ENCODE assay signal across 17 cellular contexts in genomic region chr16:3656491-3657468, GRCh38. TPM values are rescaled to one million over a fixed set of nuclear protein-coding genes. Genes with fewer than 3 reads are reported as not detected.
DNase-seq lines count a peak whose midpoint lies in the region; ATAC-seq, FAIRE-seq and TF ChIP-seq lines count a peak whose summit lies in the region.
"Had no signal": no experiment of that assay in that cellular context is flagged by ENCODE, and none has a peak within 500 bp of the region (broad histone marks: within the 10 kb centered on the region; RNA-seq: fewer than 3 reads in every experiment).

No MANE protein-coding gene starts in this region.

- peaks cover 0 to 88% of the 10 kb centered on the region in 2 donors for H3K36me3 ChIP-seq in left lung
- H3K36me3 ChIP-seq: neural progenitor cell had no signal

- TF ChIP-seq POLR2A in erythroblast (IDR thresholded peaks at IDR 0.05; ENCODE audit: low read length) = no peak
- TF ChIP-seq POLR2A in GM12892 (IDR thresholded peaks at IDR 0.05; ENCODE audit: low read depth, low read length) = no peak

- FAIRE-seq in GM12892 (lab: Jason Lieb, UNC) = no peak
- FAIRE-seq: GM18507 had no signal

- H3K4me3 ChIP-seq in left lung = no peak overlapping the region
- H3K4me3 ChIP-seq: dorsolateral prefrontal cortex, gastrocnemius medialis, neural progenitor cell, thoracic aorta had no signal

- POLR2A ChIA-PET in activated CD4-positive, alpha-beta memory T cell treated with anti-CD3 and anti-CD28 coated beads for 36 hours (lab: Charles Lee) = no interaction called here
- POLR2A ChIA-PET in activated CD4-positive, alpha-beta memory T cell treated with anti-CD3 and anti-CD28 coated beads, Interleukin-2, amount 10 ng/mL, durations not matched to agents 7 days and 5 days (lab: Charles Lee) = interaction anchor here (1.0 to 1.3 kb wide), 2 partner anchors 45 to 157 kb away, joined by 3 read pairs; no protein-coding TSS in a partner anchor
- POLR2A ChIA-PET in WTC11 (lab: Charles Lee) = no interaction called here

- peaks cover 33% of the 10 kb centered on the region for H3K36me3 Mint-ChIP-seq in activated CD4-positive, alpha-beta memory T cell treated with anti-CD3 and anti-CD28 coated beads for 36 hours
- H3K36me3 Mint-ChIP-seq in activated CD4-positive, alpha-beta memory T cell treated with anti-CD3 and anti-CD28 coated beads, Interleukin-2, amount 10 ng/mL, durations not matched to agents 7 days and 5 days (ENCODE audit: low read depth) = peaks cover 41% of the 10 kb centered on the region
- peaks cover 63% of the 10 kb centered on the region for H3K36me3 Mint-ChIP-seq in WTC11

- TF ChIP-seq CTCF in WTC11 (IDR thresholded peaks at IDR 0.05) (no peak), left lung (IDR thresholded peaks at IDR 0.05) (no peak)

- H3K4me1 ChIP-seq in left lung = no peaks in the 10 kb centered on the region
- H3K4me1 ChIP-seq: gastrocnemius medialis, neural progenitor cell had no signal

- DNase-seq in activated CD4-positive, alpha-beta memory T cell treated with anti-CD3 and anti-CD28 coated beads for 36 hours = peak; percentile 72
- DNase-seq in activated CD4-positive, alpha-beta memory T cell treated with anti-CD3 and anti-CD28 coated beads, Interleukin-2, amount 10 ng/mL, durations not matched to agents 7 days and 5 days = no peak
- DNase-seq in WTC11 (ENCODE audit: low spot score) = peak; percentile 15
- peak; percentile 17 to 51 for DNase-seq in left lung
- DNase-seq in stimulated activated CD4-positive, alpha-beta T cell treated with anti-CD3 and anti-CD28 coated beads, TNF-alpha, amount 100 ng/mL, for 4 hours (ENCODE audit: low read depth in 3 of 3) = peak in 2 of 3 experiments; percentile 5 to 38
- no peak for DNase-seq in erythroblast (lab: John Stamatoyannopoulos, UW)
- DNase-seq in NCI-H1436 treated with DMSO at 0.1 percent for 48 hours (lab: John Stamatoyannopoulos, UW) = no peak
- no peak for DNase-seq in GM12892 (ENCODE audit: insufficient read length)
- DNase-seq: amniotic stem cell, DMS79, NCI-H446, RPMI8226 had no signal

- no peaks in the 10 kb centered on the region for H3K9me3 Mint-ChIP-seq in activated CD4-positive, alpha-beta memory T cell treated with anti-CD3 and anti-CD28 coated beads for 36 hours
- H3K9me3 Mint-ChIP-seq in activated CD4-positive, alpha-beta memory T cell treated with anti-CD3 and anti-CD28 coated beads, Interleukin-2, amount 10 ng/mL, durations not matched to agents 7 days and 5 days = no peaks in the 10 kb centered on the region
- H3K9me3 Mint-ChIP-seq in WTC11 = no peaks in the 10 kb centered on the region
- H3K9me3 Mint-ChIP-seq: neural progenitor cell had no signal

- intact Hi-C loops in activated CD4-positive, alpha-beta memory T cell treated with anti-CD3 and anti-CD28 coated beads for 36 hours (cut with micrococcal nuclease) = no loop called here
- intact Hi-C loops in left lung (cut with DNase I) = no loop called here

- H3K4me3 Mint-ChIP-seq in activated CD4-positive, alpha-beta memory T cell treated with anti-CD3 and anti-CD28 coated beads for 36 hours = no peak overlapping the region
- H3K4me3 Mint-ChIP-seq in activated CD4-positive, alpha-beta memory T cell treated with anti-CD3 and anti-CD28 coated beads, Interleukin-2, amount 10 ng/mL, durations not matched to agents 7 days and 5 days = no peak overlapping the region
- no peak overlapping the region for H3K4me3 Mint-ChIP-seq in WTC11
- H3K4me3 Mint-ChIP-seq: neural progenitor cell had no signal

- no peak overlapping the region for H3K27ac ChIP-seq in left lung
- H3K27ac ChIP-seq: gastrocnemius medialis, neural progenitor cell, thoracic aorta had no signal

- CTCF ChIA-PET in activated CD4-positive, alpha-beta memory T cell treated with anti-CD3 and anti-CD28 coated beads for 36 hours (lab: Charles Lee) = interaction anchor here (1.2 kb wide), 1 partner anchor 10 kb away, joined by 4 read pairs; no protein-coding TSS in a partner anchor
- CTCF ChIA-PET in activated CD4-positive, alpha-beta memory T cell treated with anti-CD3 and anti-CD28 coated beads, Interleukin-2, amount 10 ng/mL, durations not matched to agents 7 days and 5 days (lab: Charles Lee) = no interaction called here
- CTCF ChIA-PET in WTC11 (lab: Charles Lee) = interaction anchor here (0.6 to 1.5 kb wide), 2 partner anchors 14 to 115 kb away, joined by 3 to 4 read pairs; no protein-coding TSS in a partner anchor

- H3K27me3 Mint-ChIP-seq in activated CD4-positive, alpha-beta memory T cell treated with anti-CD3 and anti-CD28 coated beads for 36 hours = no peaks in the 10 kb centered on the region
- no peaks in the 10 kb centered on the region for H3K27me3 Mint-ChIP-seq in activated CD4-positive, alpha-beta memory T cell treated with anti-CD3 and anti-CD28 coated beads, Interleukin-2, amount 10 ng/mL, durations not matched to agents 7 days and 5 days
- no peaks in the 10 kb centered on the region for H3K27me3 Mint-ChIP-seq in WTC11 (ENCODE audit: low read depth)

- no peaks in the 10 kb centered on the region for H3K9me3 ChIP-seq in left lung
- H3K9me3 ChIP-seq: gastrocnemius medialis, thoracic aorta had no signal

- H3K4me1 Mint-ChIP-seq in activated CD4-positive, alpha-beta memory T cell treated with anti-CD3 and anti-CD28 coated beads for 36 hours (ENCODE audit: low read depth) = peaks cover 16% of the 10 kb centered on the region
- peaks cover 17% of the 10 kb centered on the region for H3K4me1 Mint-ChIP-seq in activated CD4-positive, alpha-beta memory T cell treated with anti-CD3 and anti-CD28 coated beads, Interleukin-2, amount 10 ng/mL, durations not matched to agents 7 days and 5 days
- peaks cover 29% of the 10 kb centered on the region for H3K4me1 Mint-ChIP-seq in WTC11

- H3K27ac Mint-ChIP-seq in activated CD4-positive, alpha-beta memory T cell treated with anti-CD3 and anti-CD28 coated beads for 36 hours = peak overlapping the region; percentile 53
- H3K27ac Mint-ChIP-seq in activated CD4-positive, alpha-beta memory T cell treated with anti-CD3 and anti-CD28 coated beads, Interleukin-2, amount 10 ng/mL, durations not matched to agents 7 days and 5 days = no peak overlapping the region
- 0 out of 2 replicates have a peak overlapping the region, but pooled peaks have one; percentile 16 for H3K27ac Mint-ChIP-seq in WTC11
- H3K27ac Mint-ChIP-seq: neural progenitor cell had no signal

- H3K27me3 ChIP-seq in left lung = no peaks in the 10 kb centered on the region
- H3K27me3 ChIP-seq: dorsolateral prefrontal cortex, gastrocnemius medialis, neural progenitor cell had no signal

- ATAC-seq in WTC11 = no peak
- no peak for ATAC-seq in left lung
- ATAC-seq: gastrocnemius medialis had no signal

TF ChIP-seq in WTC11, 78 proteins besides CTCF, POLR2A, EP300 and RAD21:
- TF ChIP-seq FOXK1 (CRISPR knock-in tag; IDR thresholded peaks at IDR 0.05) = no peak
- TF ChIP-seq ZNF281 (CRISPR knock-in tag; IDR thresholded peaks at IDR 0.05) = no peak
- no peak for TF ChIP-seq ZBTB21 (CRISPR knock-in tag; IDR thresholded peaks at IDR 0.05; ENCODE audit: borderline replicate concordance)
- TF ChIP-seq CREM (CRISPR knock-in tag; IDR thresholded peaks at IDR 0.05) = no peak
- TF ChIP-seq E2F1 (CRISPR knock-in tag; IDR thresholded peaks at IDR 0.05) = no peak
- no peak for TF ChIP-seq ZNF317 (CRISPR knock-in tag; IDR thresholded peaks at IDR 0.05; ENCODE audit: borderline replicate concordance, low read depth)
- TF ChIP-seq ZNF219 (CRISPR knock-in tag; IDR thresholded peaks at IDR 0.05; ENCODE audit: borderline replicate concordance) = no peak
- TF ChIP-seq EMX1 (CRISPR knock-in tag; IDR thresholded peaks at IDR 0.05) = no peak
- no peak for TF ChIP-seq MYBL2 (CRISPR knock-in tag; IDR thresholded peaks at IDR 0.05)
- no peak for TF ChIP-seq TCF7 (CRISPR knock-in tag; IDR thresholded peaks at IDR 0.05; ENCODE audit: low read depth)
TF ChIP-seq in WTC11: peak in this region for 0.

RNA-seq across cellular contexts. Expression of gene DNASE1, which starts 2.3 kb away (rescaled TPM):
- total RNA-seq in activated CD4-positive, alpha-beta memory T cell treated with anti-CD3 and anti-CD28 coated beads for 36 hours = 10 to 100 TPM; 11.4 to 14.3 TPM
- total RNA-seq in activated CD4-positive, alpha-beta memory T cell treated with anti-CD3 and anti-CD28 coated beads, Interleukin-2, amount 10 ng/mL, durations not matched to agents 7 days and 5 days = 10 to 100 TPM; 32.8 to 35.8 TPM
- total RNA-seq in WTC11 (2021) = 13.5 to 15.7 TPM (median 13.9 TPM) in 3 replicates
- 10 to 100 TPM; 14.6 to 16.9 TPM for total RNA-seq in left lung
- 8.5 TPM for polyA plus RNA-seq in GM12892 (2012; ENCODE audit: missing spikeins)

RNA-seq across cellular contexts. Expression of gene SLX4, which starts 45.4 kb away (rescaled TPM):
- 10 to 100 TPM; 13.4 to 15.3 TPM for total RNA-seq in activated CD4-positive, alpha-beta memory T cell treated with anti-CD3 and anti-CD28 coated beads for 36 hours
- total RNA-seq in activated CD4-positive, alpha-beta memory T cell treated with anti-CD3 and anti-CD28 coated beads, Interleukin-2, amount 10 ng/mL, durations not matched to agents 7 days and 5 days = 10 to 100 TPM; 14.3 to 14.9 TPM
- total RNA-seq in WTC11 (2021) (16.3 to 18.0 TPM (median 16.7 TPM) in 3 replicates), left lung (1 to 10 TPM; 6.7 to 8.1 TPM)
- polyA plus RNA-seq in GM12892 (2012; ENCODE audit: missing spikeins) = 4.9 TPM

Comparison
In these comparisons a context has a peak if more than half of its experiments do, and no peak if none do; other contexts are left out.
1. DNase-seq: peak in activated CD4-positive, alpha-beta memory T cell treated with anti-CD3 and anti-CD28 coated beads for 36 hours (single experiment), WTC11 (single experiment), left lung (2 of 2) and stimulated activated CD4-positive, alpha-beta T cell treated with anti-CD3 and anti-CD28 coated beads, TNF-alpha, amount 100 ng/mL, for 4 hours (2 of 3); none in activated CD4-positive, alpha-beta memory T cell treated with anti-CD3 and anti-CD28 coated beads, Interleukin-2, amount 10 ng/mL, durations not matched to agents 7 days and 5 days (single experiment), erythroblast (0 of 2), NCI-H1436 treated with DMSO at 0.1 percent for 48 hours (single experiment) and GM12892 (single experiment).